In the genomic region with DNA sequence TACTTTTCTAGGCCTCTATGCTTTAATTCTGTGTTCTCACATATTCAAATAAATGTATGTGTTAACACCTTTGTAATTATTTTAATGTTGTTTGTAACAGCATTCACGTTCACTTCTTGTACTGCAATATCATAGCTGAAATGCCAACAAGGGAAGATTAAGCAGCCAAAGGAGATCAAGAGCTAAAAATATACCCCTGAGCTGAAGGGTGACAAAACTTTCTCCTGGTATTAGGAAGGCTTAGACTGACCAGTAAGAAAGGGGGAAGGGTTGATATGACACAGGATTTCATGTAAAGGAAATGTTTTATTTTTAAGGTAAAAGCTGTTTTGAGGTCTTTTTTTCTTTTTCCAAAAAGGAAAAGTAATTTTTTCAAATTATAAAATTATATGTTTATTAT, we compare ENCODE assay signal across 28 cellular contexts. TPM values are rescaled to one million over a fixed set of nuclear protein-coding genes. Genes with fewer than 3 reads are reported as not detected.
DNase-seq lines count a peak whose midpoint lies in the region; ATAC-seq and TF ChIP-seq lines count a peak whose summit lies in the region.
"Had no signal": no experiment of that assay in that cellular context is flagged by ENCODE, and none has a peak within 500 bp of the region (broad histone marks: within the 10 kb centered on the region; RNA-seq: fewer than 3 reads in every experiment).

No MANE protein-coding gene starts in this region.

- H3K4me1 ChIP-seq in PC-3 (ENCODE audit: insufficient read depth, low read length) = no peaks in the 10 kb centered on the region
- H3K4me1 ChIP-seq in heart left ventricle = peaks cover 0 to 31% (median 14%) of the 10 kb centered on the region in 12 donors
- H3K4me1 ChIP-seq: prostate gland had no signal

- no peak overlapping the region for H3K4me3 ChIP-seq in PC-3 (ENCODE audit: low read length)
- H3K4me3 ChIP-seq in heart left ventricle = no peak overlapping the region
- no peak overlapping the region for H3K4me3 ChIP-seq in retinal pigment epithelial cell (ENCODE audit: low read length)
- H3K4me3 ChIP-seq: esophagus squamous epithelium, hepatocyte, prostate gland, transverse colon had no signal

- H4K20me1 ChIP-seq in PC-3 (ENCODE audit: low read length) = peaks cover 5% of the 10 kb centered on the region; the same call in 1 of the 2 replicates

- peaks cover 28% of the 10 kb centered on the region for H3K4me1 Mint-ChIP-seq in activated CD8-positive, alpha-beta T cell treated with anti-CD3 and anti-CD28 coated beads for 36 hours (ENCODE audit: low read depth)
- H3K4me1 Mint-ChIP-seq in activated CD8-positive, alpha-beta T cell treated with anti-CD3 and anti-CD28 coated beads, Interleukin-2, amount 10 ng/mL, durations not matched to agents 7 days and 5 days (ENCODE audit: low read depth) = peaks cover 44% of the 10 kb centered on the region

- peaks cover 26% of the 10 kb centered on the region for H3K36me3 ChIP-seq in PC-3 (ENCODE audit: low read depth, low read length)
- peaks cover 0 to 55% (median 42%) of the 10 kb centered on the region in 9 donors for H3K36me3 ChIP-seq in heart left ventricle
- H3K36me3 ChIP-seq: prostate gland had no signal

- DNase-seq in activated CD8-positive, alpha-beta T cell treated with anti-CD3 and anti-CD28 coated beads for 36 hours = no peak
- DNase-seq in activated CD8-positive, alpha-beta T cell treated with anti-CD3 and anti-CD28 coated beads, Interleukin-2, amount 10 ng/mL, durations not matched to agents 7 days and 5 days = no peak
- no peak for DNase-seq in PC-3
- DNase-seq in heart left ventricle = no peak
- peak; percentile 59 for DNase-seq in retinal pigment epithelial cell (ENCODE audit: low read depth)
- no peak for DNase-seq in A172 (ENCODE audit: low spot score)
- no peak for DNase-seq in activated CD4-positive, CD25-positive, alpha-beta regulatory T cell (lab: John Stamatoyannopoulos, UW)
- DNase-seq in NK-92 (lab: John Stamatoyannopoulos, UW; ENCODE audit: unreplicated experiment) = no peak
- DNase-seq: activated CD4-positive, alpha-beta T cell treated with anti-CD3 and anti-CD28 coated beads, Interleukin-2, amount 10 ng/mL, durations not matched to agents 7 days and 5 days; activated CD8-positive, alpha-beta memory T cell treated with anti-CD3 and anti-CD28 coated beads, Interleukin-2, amount 10 ng/mL, durations not matched to agents 7 days and 5 days; activated naive CD4-positive, alpha-beta T cell treated with anti-CD3 and anti-CD28 coated beads, Interleukin-2, amount 10 ng/mL, durations not matched to agents 7 days and 5 days; anterior cingulate cortex; cortex of kidney; endodermal cell; esophagus squamous epithelium; foreskin melanocyte; H7; IMR-90; mesendoderm; NCI-H1105; NCI-H2029 treated with DMSO at 0.1 percent for 48 hours; NCI-H2227 treated with DMSO at 0.1 percent for 48 hours; NCI-H526 treated with DMSO at 0.1 percent for 48 hours; transverse colon had no signal

- WGBS in heart left ventricle, 4 donors = 37 to 59% (median 54%) methylated on average over 1 of the region's 1 CpG

- POLR2A ChIA-PET in activated CD8-positive, alpha-beta T cell treated with anti-CD3 and anti-CD28 coated beads for 36 hours (lab: Charles Lee) = interaction anchor here (0.7 kb wide), 1 partner anchor 9 kb away, joined by 3 read pairs; no protein-coding TSS in a partner anchor
- POLR2A ChIA-PET in activated CD8-positive, alpha-beta T cell treated with anti-CD3 and anti-CD28 coated beads, Interleukin-2, amount 10 ng/mL, durations not matched to agents 7 days and 5 days (lab: Charles Lee) = no interaction called here
- POLR2A ChIA-PET in PC-3 (lab: Charles Lee; ENCODE audit: unreplicated experiment) = no interaction called here

- H2AFZ ChIP-seq in PC-3 (ENCODE audit: low read length) = no peak overlapping the region
- H2AFZ ChIP-seq: hepatocyte had no signal

- H3F3A ChIP-seq in PC-3 (ENCODE audit: low read length, unreplicated experiment) = no peaks in the 10 kb centered on the region

- H3K9me3 Mint-ChIP-seq in activated CD8-positive, alpha-beta T cell treated with anti-CD3 and anti-CD28 coated beads for 36 hours = no peaks in the 10 kb centered on the region
- peaks cover 4% of the 10 kb centered on the region for H3K9me3 Mint-ChIP-seq in activated CD8-positive, alpha-beta T cell treated with anti-CD3 and anti-CD28 coated beads, Interleukin-2, amount 10 ng/mL, durations not matched to agents 7 days and 5 days (ENCODE audit: insufficient read depth)
- H3K9me3 Mint-ChIP-seq: activated CD4-positive, alpha-beta T cell treated with anti-CD3 and anti-CD28 coated beads, Interleukin-2, amount 10 ng/mL, durations not matched to agents 7 days and 5 days; activated naive CD4-positive, alpha-beta T cell treated with anti-CD3 and anti-CD28 coated beads, Interleukin-2, amount 10 ng/mL, durations not matched to agents 7 days and 5 days; endodermal cell had no signal

- H3K27ac Mint-ChIP-seq in activated CD8-positive, alpha-beta T cell treated with anti-CD3 and anti-CD28 coated beads for 36 hours = peak overlapping the region; percentile 35
- no peak overlapping the region for H3K27ac Mint-ChIP-seq in activated CD8-positive, alpha-beta T cell treated with anti-CD3 and anti-CD28 coated beads, Interleukin-2, amount 10 ng/mL, durations not matched to agents 7 days and 5 days
- H3K27ac Mint-ChIP-seq: activated CD4-positive, alpha-beta T cell treated with anti-CD3 and anti-CD28 coated beads, Interleukin-2, amount 10 ng/mL, durations not matched to agents 7 days and 5 days; activated CD8-positive, alpha-beta memory T cell treated with anti-CD3 and anti-CD28 coated beads, Interleukin-2, amount 10 ng/mL, durations not matched to agents 7 days and 5 days; activated naive CD4-positive, alpha-beta T cell treated with anti-CD3 and anti-CD28 coated beads, Interleukin-2, amount 10 ng/mL, durations not matched to agents 7 days and 5 days had no signal

- ATAC-seq in activated CD8-positive, alpha-beta T cell treated with anti-CD3 and anti-CD28 coated beads for 36 hours = no peak
- no peak for ATAC-seq in activated CD8-positive, alpha-beta T cell treated with anti-CD3 and anti-CD28 coated beads, Interleukin-2, amount 10 ng/mL, durations not matched to agents 7 days and 5 days
- ATAC-seq in PC-3 (no peak), heart left ventricle (peak; percentile 78 to 87 (median 86))
- ATAC-seq: activated CD8-positive, alpha-beta memory T cell treated with anti-CD3 and anti-CD28 coated beads, Interleukin-2, amount 10 ng/mL, durations not matched to agents 7 days and 5 days; left lobe of liver; SK-N-SH treated with all-trans-retinoic acid at 6 μM for 48 hours had no signal

- no peak overlapping the region for H3K4me3 Mint-ChIP-seq in activated CD8-positive, alpha-beta T cell treated with anti-CD3 and anti-CD28 coated beads for 36 hours
- H3K4me3 Mint-ChIP-seq in activated CD8-positive, alpha-beta T cell treated with anti-CD3 and anti-CD28 coated beads, Interleukin-2, amount 10 ng/mL, durations not matched to agents 7 days and 5 days = no peak overlapping the region
- H3K4me3 Mint-ChIP-seq: activated CD4-positive, alpha-beta T cell treated with anti-CD3 and anti-CD28 coated beads, Interleukin-2, amount 10 ng/mL, durations not matched to agents 7 days and 5 days; activated CD8-positive, alpha-beta memory T cell treated with anti-CD3 and anti-CD28 coated beads, Interleukin-2, amount 10 ng/mL, durations not matched to agents 7 days and 5 days; activated naive CD4-positive, alpha-beta T cell treated with anti-CD3 and anti-CD28 coated beads, Interleukin-2, amount 10 ng/mL, durations not matched to agents 7 days and 5 days; endodermal cell had no signal

- H3K27ac ChIP-seq in PC-3 (ENCODE audit: low read length) = no peak overlapping the region
- H3K27ac ChIP-seq in heart left ventricle = peak overlapping the region; percentile 47 to 80 (median 60)
- H3K27ac ChIP-seq: esophagus squamous epithelium, hepatocyte, prostate gland, transverse colon had no signal

- no peak overlapping the region for H3K9ac ChIP-seq in PC-3 (ENCODE audit: low read length)

- no peak for TF ChIP-seq CTCF in activated CD8-positive, alpha-beta T cell treated with anti-CD3 and anti-CD28 coated beads for 36 hours (IDR thresholded peaks at IDR 0.05)
- TF ChIP-seq CTCF in PC-3 (conservative IDR thresholded peaks at IDR 0.05; ENCODE audit: low read depth, low read length) (no peak), heart left ventricle (IDR thresholded peaks at IDR 0.05) (no peak), retinal pigment epithelial cell (conservative IDR thresholded peaks at IDR 0.05; ENCODE audit: low read depth, low read length) (no peak)

- CTCF ChIA-PET in activated CD8-positive, alpha-beta T cell treated with anti-CD3 and anti-CD28 coated beads for 36 hours (lab: Charles Lee) = interaction anchor here (0.9 to 1.4 kb wide), 2 partner anchors 38 to 65 kb away, joined by 3 read pairs; a partner anchor contains a TSS
- CTCF ChIA-PET in activated CD8-positive, alpha-beta T cell treated with anti-CD3 and anti-CD28 coated beads, Interleukin-2, amount 10 ng/mL, durations not matched to agents 7 days and 5 days (lab: Charles Lee) = interaction anchor here (1.0 kb wide), 2 partner anchors 12 to 64 kb away, joined by 3 read pairs; no protein-coding TSS in a partner anchor
- CTCF ChIA-PET in PC-3 (lab: Charles Lee) = no interaction called here

- H3K27me3 ChIP-seq in PC-3 (ENCODE audit: low read length) = no peaks in the 10 kb centered on the region
- no peaks in the 10 kb centered on the region for H3K27me3 ChIP-seq in heart left ventricle
- H3K27me3 ChIP-seq: esophagus squamous epithelium, hepatocyte, transverse colon had no signal

- TSS peak; percentile 15 for BruUV-seq in PC-3 (replicated peaks; lab: Mats Ljungman, UMichigan)

- H3K9me3 ChIP-seq in PC-3 (ENCODE audit: low read length) (no peaks in the 10 kb centered on the region), heart left ventricle (no peaks in the 10 kb centered on the region)
- H3K9me3 ChIP-seq: esophagus squamous epithelium, prostate gland, transverse colon had no signal

- H3K27me3 Mint-ChIP-seq in activated CD8-positive, alpha-beta T cell treated with anti-CD3 and anti-CD28 coated beads for 36 hours = no peaks in the 10 kb centered on the region
- no peaks in the 10 kb centered on the region for H3K27me3 Mint-ChIP-seq in activated CD8-positive, alpha-beta T cell treated with anti-CD3 and anti-CD28 coated beads, Interleukin-2, amount 10 ng/mL, durations not matched to agents 7 days and 5 days (ENCODE audit: low read depth)
- H3K27me3 Mint-ChIP-seq: activated CD4-positive, alpha-beta T cell treated with anti-CD3 and anti-CD28 coated beads, Interleukin-2, amount 10 ng/mL, durations not matched to agents 7 days and 5 days; activated CD8-positive, alpha-beta memory T cell treated with anti-CD3 and anti-CD28 coated beads, Interleukin-2, amount 10 ng/mL, durations not matched to agents 7 days and 5 days; activated naive CD4-positive, alpha-beta T cell treated with anti-CD3 and anti-CD28 coated beads, Interleukin-2, amount 10 ng/mL, durations not matched to agents 7 days and 5 days had no signal

- intact Hi-C loops in activated CD8-positive, alpha-beta T cell treated with anti-CD3 and anti-CD28 coated beads for 36 hours (cut with micrococcal nuclease) = no loop called here
- intact Hi-C loops in PC-3 (cut with micrococcal nuclease) = no loop called here
- intact Hi-C loops in heart left ventricle (cut with DNase I) = loop anchor here in 1 of 10 donors (10.0 kb wide), 1 partner anchor 55 kb away; a partner anchor contains a TSS

- H3K9me2 ChIP-seq in PC-3 (replicated peaks; ENCODE audit: low read length) = no peaks in the 10 kb centered on the region

- H3K4me2 ChIP-seq in PC-3 (ENCODE audit: low read length) = no peak overlapping the region
- H3K4me2 ChIP-seq: hepatocyte had no signal

- TF ChIP-seq POLR2A in heart left ventricle (IDR thresholded peaks at IDR 0.05) = no peak

- no peaks in the 10 kb centered on the region for H3K79me2 ChIP-seq in PC-3 (ENCODE audit: low read length)

- peaks cover 25% of the 10 kb centered on the region for H3K36me3 Mint-ChIP-seq in activated CD8-positive, alpha-beta T cell treated with anti-CD3 and anti-CD28 coated beads for 36 hours (ENCODE audit: low read depth)
- peaks cover 26% of the 10 kb centered on the region for H3K36me3 Mint-ChIP-seq in activated CD8-positive, alpha-beta T cell treated with anti-CD3 and anti-CD28 coated beads, Interleukin-2, amount 10 ng/mL, durations not matched to agents 7 days and 5 days (ENCODE audit: low read depth)

RNA-seq across cellular contexts. Expression of a gene that starts 40.4 kb away (rescaled TPM):
- total RNA-seq in activated CD8-positive, alpha-beta T cell treated with anti-CD3 and anti-CD28 coated beads for 36 hours = 100 to 1,000 TPM; 253 to 263 TPM
- 100 to 1,000 TPM; 152 to 159 TPM for total RNA-seq in activated CD8-positive, alpha-beta T cell treated with anti-CD3 and anti-CD28 coated beads, Interleukin-2, amount 10 ng/mL, durations not matched to agents 7 days and 5 days
- total RNA-seq in PC-3 (2014; rRNA removed) (463 and 542 TPM in 2 replicates), heart left ventricle (100 to 1,000 TPM; 334 to 554 (median 472) TPM)
- 100 to 1,000 TPM; 375 to 515 TPM for polyA plus RNA-seq in heart left ventricle
- 354 and 357 TPM in 2 replicates for total RNA-seq in A172 (2014; rRNA removed; shearing (Covaris generic))

RNA-seq across cellular contexts. Expression of a gene that starts 58.8 kb away (rescaled TPM):
- total RNA-seq in activated CD8-positive, alpha-beta T cell treated with anti-CD3 and anti-CD28 coated beads for 36 hours = 10 to 100 TPM; 21.9 to 23.7 TPM
- 10 to 100 TPM; 17.4 to 18.2 TPM for total RNA-seq in activated CD8-positive, alpha-beta T cell treated with anti-CD3 and anti-CD28 coated beads, Interleukin-2, amount 10 ng/mL, durations not matched to agents 7 days and 5 days
- total RNA-seq in PC-3 (2014; rRNA removed) (47.4 and 48.6 TPM in 2 replicates), heart left ventricle (10 to 100 TPM; 19.4 to 43.0 (median 25.1) TPM)
- polyA plus RNA-seq in heart left ventricle = 10 to 100 TPM in 1 of 2 donors, 1 to 10 TPM in 1; 7.5 to 10.1 TPM
- total RNA-seq in A172 (2014; rRNA removed; shearing (Covaris generic)) = 13.0 and 18.4 TPM in 2 replicates

Comparison
In these comparisons a context has a peak if more than half of its experiments do, and no peak if none do; other contexts are left out.
1. ATAC-seq: peak in heart left ventricle (4 of 4); none in activated CD8-positive, alpha-beta T cell treated with anti-CD3 and anti-CD28 coated beads for 36 hours (single experiment), activated CD8-positive, alpha-beta T cell treated with anti-CD3 and anti-CD28 coated beads, Interleukin-2, amount 10 ng/mL, durations not matched to agents 7 days and 5 days (single experiment) and PC-3 (single experiment).